ENCODE assay signal across 17 cellular contexts in the genomic region with DNA sequence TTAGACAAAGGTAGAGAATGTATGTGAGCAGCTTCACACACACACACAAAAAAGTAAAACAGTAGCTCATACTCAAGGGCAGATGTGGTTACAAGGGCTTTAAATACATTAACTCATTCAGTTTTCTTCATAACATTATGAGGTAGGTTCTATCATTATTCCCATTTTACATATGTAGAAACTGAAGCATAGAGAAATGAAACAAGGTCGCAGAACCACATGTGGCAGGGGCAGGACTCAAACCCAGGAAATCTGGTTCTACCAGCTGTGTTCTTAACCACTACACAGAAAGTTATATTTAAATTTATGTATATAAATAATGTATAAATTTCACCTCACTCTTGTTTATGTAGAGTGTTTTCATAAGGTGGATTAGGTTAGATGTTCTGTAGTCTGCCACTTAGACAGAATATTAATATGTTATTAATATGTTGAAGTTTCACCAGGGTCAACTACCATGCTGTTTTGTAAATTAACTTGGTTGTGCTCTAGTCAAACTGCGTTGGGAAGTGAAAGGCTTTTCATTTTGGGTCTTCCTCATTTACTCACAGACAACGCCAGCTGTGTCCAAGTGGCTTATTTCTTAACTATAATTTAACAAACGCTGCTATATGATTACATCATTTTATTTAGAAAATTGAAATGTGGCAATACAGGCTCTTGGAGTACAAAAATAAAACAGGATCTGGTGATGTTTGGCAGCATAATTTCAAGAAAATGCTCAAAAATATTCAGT.
DNase-seq lines count a peak whose midpoint lies in the region; ATAC-seq and TF ChIP-seq lines count a peak whose summit lies in the region.
"Had no signal": no experiment of that assay in that cellular context is flagged by ENCODE, and none has a peak within 500 bp of the region (broad histone marks: within the 10 kb centered on the region; RNA-seq: fewer than 3 reads in every experiment).

No MANE protein-coding gene starts in this region.

- no peaks in the 10 kb centered on the region for H3K36me3 Mint-ChIP-seq in activated CD4-positive, alpha-beta memory T cell treated with anti-CD3 and anti-CD28 coated beads, Interleukin-2, amount 10 ng/mL, durations not matched to agents 7 days and 5 days (ENCODE audit: low read depth)

- ATAC-seq in GM19438 (IDR thresholded peaks at IDR 0.05; ENCODE audit: low read depth, unreplicated experiment): peak; percentile 68
- peak; percentile 58 for ATAC-seq in HG02884 (IDR thresholded peaks at IDR 0.05; ENCODE audit: unreplicated experiment)
- ATAC-seq: PC-3, psoas muscle had no signal

- POLR2A ChIA-PET in activated CD4-positive, alpha-beta memory T cell treated with anti-CD3 and anti-CD28 coated beads, Interleukin-2, amount 10 ng/mL, durations not matched to agents 7 days and 5 days (lab: Charles Lee): no interaction called here

- H3K4me3 ChIP-seq in AG10803 (ENCODE audit: low read length): no peak overlapping the region
- no peak overlapping the region for H3K4me3 ChIP-seq in NB4 (ENCODE audit: low read depth, low read length)
- H3K4me3 ChIP-seq: heart left ventricle, psoas muscle, upper lobe of left lung had no signal

- no peak overlapping the region for H3K4me3 Mint-ChIP-seq in activated CD4-positive, alpha-beta memory T cell treated with anti-CD3 and anti-CD28 coated beads, Interleukin-2, amount 10 ng/mL, durations not matched to agents 7 days and 5 days

- DNase-seq in AG10803 (ENCODE audit: low read depth) (peak; percentile 13), NB4 (ENCODE audit: low read depth) (peak; percentile 12), NCI-H1105 (lab: John Stamatoyannopoulos, UW) (no peak), SW480 (ENCODE audit: low spot score) (no peak), 8988T (no peak)
- no peak for DNase-seq in activated CD4-positive, alpha-beta memory T cell treated with anti-CD3 and anti-CD28 coated beads, Interleukin-2, amount 10 ng/mL, durations not matched to agents 7 days and 5 days
- DNase-seq: activated CD8-positive, alpha-beta memory T cell treated with anti-CD3 and anti-CD28 coated beads, Interleukin-2, amount 50 U/mL, for 48 hours; DND-41; effector CD4-positive, alpha-beta T cell; mesendoderm; NCI-H1436; PC-3; psoas muscle; upper lobe of left lung had no signal

- no peak for TF ChIP-seq POLR2A in NB4 (IDR thresholded peaks at IDR 0.05; ENCODE audit: extremely low read depth, insufficient read length)

- no peaks in the 10 kb centered on the region for H3K9me3 Mint-ChIP-seq in activated CD4-positive, alpha-beta memory T cell treated with anti-CD3 and anti-CD28 coated beads, Interleukin-2, amount 10 ng/mL, durations not matched to agents 7 days and 5 days

- TF ChIP-seq CTCF in AG10803 (conservative IDR thresholded peaks at IDR 0.05; ENCODE audit: low read length) (no peak), NB4 (IDR thresholded peaks at IDR 0.05; ENCODE audit: low read depth, low read length) (no peak)

- H3K4me1 Mint-ChIP-seq in activated CD4-positive, alpha-beta memory T cell treated with anti-CD3 and anti-CD28 coated beads, Interleukin-2, amount 10 ng/mL, durations not matched to agents 7 days and 5 days: no peaks in the 10 kb centered on the region

- CTCF ChIA-PET in activated CD4-positive, alpha-beta memory T cell treated with anti-CD3 and anti-CD28 coated beads, Interleukin-2, amount 10 ng/mL, durations not matched to agents 7 days and 5 days (lab: Charles Lee): no interaction called here

- no peaks in the 10 kb centered on the region for H3K27me3 Mint-ChIP-seq in activated CD4-positive, alpha-beta memory T cell treated with anti-CD3 and anti-CD28 coated beads, Interleukin-2, amount 10 ng/mL, durations not matched to agents 7 days and 5 days

- no peak overlapping the region for H3K27ac Mint-ChIP-seq in activated CD4-positive, alpha-beta memory T cell treated with anti-CD3 and anti-CD28 coated beads, Interleukin-2, amount 10 ng/mL, durations not matched to agents 7 days and 5 days

Comparison
In these comparisons a context has a peak if more than half of its experiments do, and no peak if none do; other contexts are left out.
1. DNase-seq: peak in AG10803 (single experiment) and NB4 (single experiment); none in NCI-H1105 (single experiment), SW480 (single experiment), 8988T (single experiment) and activated CD4-positive, alpha-beta memory T cell treated with anti-CD3 and anti-CD28 coated beads, Interleukin-2, amount 10 ng/mL, durations not matched to agents 7 days and 5 days (single experiment).